Comparison of ENCODE assay signal across 26 cellular contexts in genomic region chr21:38916214-38916964, GRCh38.
A peak's percentile ranks its signal among the peaks of the same experiment; 100 is the strongest.
DNase-seq lines count a peak whose midpoint lies in the region; ATAC-seq and TF ChIP-seq lines count a peak whose summit lies in the region.
"Had no signal": no experiment of that assay in that cellular context is flagged by ENCODE, and none has a peak within 500 bp of the region (broad histone marks: within the 10 kb centered on the region; RNA-seq: fewer than 3 reads in every experiment).

No MANE protein-coding gene starts in this region.

- H3K36me3 Mint-ChIP-seq in mesothelial cell of epicardium: no peaks in the 10 kb centered on the region
- H3K36me3 Mint-ChIP-seq: naive B cell had no signal

- H3K27ac Mint-ChIP-seq in mesothelial cell of epicardium: peak overlapping the region; percentile 55
- H3K27ac Mint-ChIP-seq: activated CD4-positive, alpha-beta memory T cell treated with anti-CD3 and anti-CD28 coated beads, Interleukin-2, amount 10 ng/mL, durations not matched to agents 7 days and 5 days; activated naive CD4-positive, alpha-beta T cell treated with anti-CD3 and anti-CD28 coated beads for 36 hours; dendritic cell treated with granulocyte-macrophage colony-stimulating factor and Interleukin-4, amounts not matched to agents 40 ng/mL and 50 ng/mL, for 4 days; HFFc6; naive B cell had no signal

- no peaks in the 10 kb centered on the region for H3K9me3 ChIP-seq in HEK293 (ENCODE audit: control insufficient read depth, insufficient read depth, low read depth, low read length)
- H3K9me3 ChIP-seq: body of pancreas, esophagus muscularis mucosa, heart right ventricle, MG63, upper lobe of left lung had no signal

- H3K4me3 Mint-ChIP-seq in mesothelial cell of epicardium: no peak overlapping the region
- H3K4me3 Mint-ChIP-seq: activated CD4-positive, alpha-beta memory T cell treated with anti-CD3 and anti-CD28 coated beads, Interleukin-2, amount 10 ng/mL, durations not matched to agents 7 days and 5 days; activated naive CD4-positive, alpha-beta T cell treated with anti-CD3 and anti-CD28 coated beads for 36 hours; central memory CD8-positive, alpha-beta T cell; dendritic cell treated with granulocyte-macrophage colony-stimulating factor and Interleukin-4, amounts not matched to agents 40 ng/mL and 50 ng/mL, for 4 days; HFFc6; naive B cell had no signal

- ATAC-seq in GM21717 (IDR thresholded peaks at IDR 0.05; ENCODE audit: unreplicated experiment): no peak
- no peak for ATAC-seq in HG02588 (IDR thresholded peaks at IDR 0.05; ENCODE audit: unreplicated experiment)
- ATAC-seq: body of pancreas, foreskin keratinocyte, heart right ventricle, Panc1 had no signal

- H3K27me3 Mint-ChIP-seq in mesothelial cell of epicardium (ENCODE audit: low read depth): no peaks in the 10 kb centered on the region

- no peaks in the 10 kb centered on the region for H3K9me3 Mint-ChIP-seq in mesothelial cell of epicardium
- H3K9me3 Mint-ChIP-seq: activated CD4-positive, alpha-beta memory T cell treated with anti-CD3 and anti-CD28 coated beads, Interleukin-2, amount 10 ng/mL, durations not matched to agents 7 days and 5 days; activated naive CD4-positive, alpha-beta T cell treated with anti-CD3 and anti-CD28 coated beads for 36 hours; central memory CD8-positive, alpha-beta T cell; dendritic cell treated with granulocyte-macrophage colony-stimulating factor and Interleukin-4, amounts not matched to agents 40 ng/mL and 50 ng/mL, for 4 days; HFFc6; naive B cell had no signal

- DNase-seq in COR-L47 (lab: John Stamatoyannopoulos, UW): peak; percentile 34
- DNase-seq in mesothelial cell of epicardium (ENCODE audit: low spot score in 2 of 2, unreplicated experiment in 2 of 2): no peak
- DNase-seq in DMS153 (lab: John Stamatoyannopoulos, UW): no peak
- DNase-seq in activated T-cell treated with anti-CD3 and anti-CD28 coated beads for 4 hours: no peak
- DNase-seq: activated CD4-positive, alpha-beta memory T cell treated with anti-CD3 and anti-CD28 coated beads, Interleukin-2, amount 10 ng/mL, durations not matched to agents 7 days and 5 days; activated CD8-positive, alpha-beta memory T cell treated with anti-CD3 and anti-CD28 coated beads, Interleukin-2, amount 50 U/mL, for 48 hours; activated naive CD4-positive, alpha-beta T cell treated with anti-CD3 and anti-CD28 coated beads for 36 hours; body of pancreas; foreskin keratinocyte; GM23248; heart right ventricle; HFFc6; KBM-7; MG63; naive B cell; stimulated activated CD4-positive, alpha-beta T cell treated with anti-CD3 and anti-CD28 coated beads, Interleukin-4, amount 100 ng/mL, for 24 hours had no signal

- CTCF ChIA-PET in HEK293 (lab: Yijun Ruan, JAX): interaction anchor here (0.6 kb wide), 1 partner anchor 135 kb away, joined by 3 read pairs; no protein-coding TSS in a partner anchor

- no peak overlapping the region for H3K27ac ChIP-seq in HEK293 (ENCODE audit: extremely low read depth, low read depth, low read length)
- peak overlapping the region; percentile 42 for H3K27ac ChIP-seq in VCaP
- H3K27ac ChIP-seq: body of pancreas, C4-2B, foreskin keratinocyte, GM23248, heart right ventricle had no signal

- H3K4me1 Mint-ChIP-seq in mesothelial cell of epicardium: peaks cover 38% of the 10 kb centered on the region
- H3K4me1 Mint-ChIP-seq: activated CD4-positive, alpha-beta memory T cell treated with anti-CD3 and anti-CD28 coated beads, Interleukin-2, amount 10 ng/mL, durations not matched to agents 7 days and 5 days; central memory CD8-positive, alpha-beta T cell; naive B cell had no signal

- H3K4me3 ChIP-seq in HEK293 (ENCODE audit: low read depth, low read length): no peak overlapping the region
- H3K4me3 ChIP-seq: body of pancreas, esophagus muscularis mucosa, GM23248, heart right ventricle, MG63, upper lobe of left lung had no signal

- TF ChIP-seq CTCF in HEK293 (tag by site-specific recombination; IDR thresholded peaks at IDR 0.05): no peak
- TF ChIP-seq CTCF in VCaP (conservative IDR thresholded peaks at IDR 0.05): no peak
- no peak for TF ChIP-seq CTCF in mesothelial cell of epicardium (IDR thresholded peaks at IDR 0.05; ENCODE audit: unreplicated experiment)

- H3K36me3 ChIP-seq in HEK293 (ENCODE audit: control insufficient read depth in 2 of 2, insufficient read depth in 1 of 2, low read length in 2 of 2): no peaks in the 10 kb centered on the region
- H3K36me3 ChIP-seq: esophagus muscularis mucosa, heart right ventricle, MG63, upper lobe of left lung had no signal

- H3K4me1 ChIP-seq in HEK293 (ENCODE audit: control insufficient read depth, insufficient read depth, low read length): no peaks in the 10 kb centered on the region

- POLR2A ChIA-PET in HEK293 (lab: Yijun Ruan, JAX): no interaction called here

TF ChIP-seq in HEK293, 187 proteins besides CTCF, POLR2A, EP300 and RAD21:
- TF ChIP-seq ZFP3 (tag by site-specific recombination; IDR thresholded peaks at IDR 0.05; ENCODE audit: low read depth) (no peak), ZNF704 (tag by site-specific recombination; IDR thresholded peaks at IDR 0.05) (no peak), HIC1 (tag by site-specific recombination; IDR thresholded peaks at IDR 0.05) (no peak), KLF1 (tag by site-specific recombination; IDR thresholded peaks at IDR 0.05) (peak; percentile 47; the same call in 1 of the 2 replicates), ZNF560 (tag by site-specific recombination; IDR thresholded peaks at IDR 0.05; ENCODE audit: borderline replicate concordance) (no peak), ZNF521 (tag by site-specific recombination; IDR thresholded peaks at IDR 0.05) (0 out of 2 replicates have a peak, but pooled peaks have one; percentile 34), ZNF366 (tag by site-specific recombination; conservative IDR thresholded peaks at IDR 0.05) (peak; percentile 84), ZNF48 (tag by site-specific recombination; IDR thresholded peaks at IDR 0.05) (no peak), ZNF362 (tag by site-specific recombination; IDR thresholded peaks at IDR 0.05) (no peak), ZBTB7A (tag by site-specific recombination; IDR thresholded peaks at IDR 0.05; ENCODE audit: low read depth) (no peak), ZNF335 (tag by site-specific recombination; conservative IDR thresholded peaks at IDR 0.05) (no peak), ZNF18 (tag by site-specific recombination; IDR thresholded peaks at IDR 0.05) (0 out of 2 replicates have a peak, but pooled peaks have one; percentile 49)
